In the genomic region with DNA sequence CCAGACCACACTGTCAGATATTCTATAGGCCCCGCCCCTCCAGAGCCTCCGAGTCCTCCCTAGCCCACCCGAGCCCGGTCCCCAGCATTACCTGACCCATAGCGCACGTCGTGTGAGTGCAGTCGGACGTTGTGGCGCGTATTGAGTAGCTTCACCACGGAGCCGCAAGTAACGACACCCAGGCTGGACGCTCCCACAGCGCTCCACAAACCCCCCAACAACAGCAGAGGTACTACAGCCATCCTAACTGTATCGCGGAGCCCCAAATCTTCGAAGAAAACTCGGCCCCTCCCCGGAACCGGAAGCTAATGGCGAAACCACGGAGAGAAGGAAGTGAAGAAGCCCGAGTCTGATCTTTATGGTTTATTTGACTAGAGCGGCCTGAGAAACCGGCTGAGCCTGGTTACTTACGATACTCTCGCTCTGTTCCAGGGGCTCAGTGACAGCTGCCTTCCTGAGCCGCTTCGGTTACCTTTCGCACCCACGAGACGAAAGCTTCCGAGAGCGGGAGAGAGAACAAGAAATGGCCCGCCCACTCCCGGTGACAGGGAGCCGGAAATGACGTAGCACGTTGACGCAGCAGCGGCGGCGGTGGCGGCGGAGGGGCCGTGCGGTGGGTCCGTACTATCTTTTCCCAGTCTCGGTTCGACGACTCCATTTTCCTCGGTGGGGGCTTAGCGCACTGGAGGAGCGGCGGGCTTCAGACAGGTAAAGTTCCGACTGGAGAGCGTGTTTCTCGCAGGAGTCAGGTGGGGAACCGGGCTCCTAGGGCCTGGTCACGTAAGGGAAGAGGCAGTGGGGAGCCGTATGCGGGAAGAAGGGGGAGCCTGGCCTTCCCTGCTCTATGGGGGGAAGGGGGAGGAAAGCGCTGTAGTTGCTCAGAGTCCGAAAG, we compare ENCODE assay signal across 8 cellular contexts. TPM values are rescaled to one million over a fixed set of nuclear protein-coding genes. Genes with fewer than 3 reads are reported as not detected.
DNase-seq lines count a peak whose midpoint lies in the region; ATAC-seq and TF ChIP-seq lines count a peak whose summit lies in the region.

A gene with protein sequence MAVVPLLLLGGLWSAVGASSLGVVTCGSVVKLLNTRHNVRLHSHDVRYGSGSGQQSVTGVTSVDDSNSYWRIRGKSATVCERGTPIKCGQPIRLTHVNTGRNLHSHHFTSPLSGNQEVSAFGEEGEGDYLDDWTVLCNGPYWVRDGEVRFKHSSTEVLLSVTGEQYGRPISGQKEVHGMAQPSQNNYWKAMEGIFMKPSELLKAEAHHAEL (minus strand): TSS at position 272 of the 892 bp plus-strand sequence. CDS start 30 bp downstream, at position 242.
A gene (plus strand): TSS at position 571 of the 892 bp plus-strand sequence. CDS start 11,197 bp downstream, outside the sequence.

- H3K4me2 ChIP-seq in IMR-90 (ENCODE audit: low read depth, low read length) (peak within 1 kb of the TSS; percentile 96), OCI-LY7 (ENCODE audit: low read length) (peak within 1 kb of the TSS; percentile 84)

- TF ChIP-seq CTCF in IMR-90 (conservative IDR thresholded peaks at IDR 0.05; ENCODE audit: low read depth, low read length) (no peak), OCI-LY7 (conservative IDR thresholded peaks at IDR 0.05; ENCODE audit: low read length) (no peak), mucosa of descending colon (IDR thresholded peaks at IDR 0.05) (no peak)

- H2BK20ac ChIP-seq in IMR-90 (ENCODE audit: low read depth, low read length), result peak within 1 kb of the TSS; percentile 91

- intact Hi-C loops in IMR-90 (cut with micrococcal nuclease) (loop anchor here (1.0 kb wide), 1 partner anchor 16 kb away; no protein-coding TSS in a partner anchor), OCI-LY7 (cut with micrococcal nuclease; ENCODE audit: unreplicated experiment) (no loop called here), mucosa of descending colon (cut with DNase I, micrococcal nuclease) (no loop called here)

- no peaks in the 10 kb centered on the region for H3K27me3 ChIP-seq in IMR-90 (ENCODE audit: control insufficient read depth, insufficient read depth, low read length)

- peak within 1 kb of the TSS; percentile 99 for H2BK120ac ChIP-seq in IMR-90 (ENCODE audit: low read depth, low read length)

- dilution Hi-C loops in IMR-90 (cut with HindIII; ENCODE audit: low sequenced_read_pairs, unreplicated experiment), result no loop called here

- WGBS in IMR-90 (ENCODE audit: extremely low coverage in 2 of 2, insufficient read length in 1 of 2), 2 experiments, result 1% methylated on average over 35 of the region's 66 CpGs; no CpG with 5 or more reads in 1 of the 2 experiments

- peak within 1 kb of the TSS; percentile 97 for H3K18ac ChIP-seq in IMR-90 (ENCODE audit: low read depth, low read length)

- H3K9me1 ChIP-seq in IMR-90 (ENCODE audit: insufficient read depth, low read length), result peaks cover 12% of the 10 kb centered on the region

- peak within 1 kb of the TSS; percentile 94 to 100 for H4K8ac ChIP-seq in IMR-90 (ENCODE audit: low read depth in 2 of 2, low read length in 2 of 2)

- H2AFZ ChIP-seq in IMR-90 (replicated peaks; ENCODE audit: low read length, poor library complexity), result peak within 1 kb of the TSS; percentile 93
- H2AFZ ChIP-seq in OCI-LY7 (ENCODE audit: low read length), result peak within 1 kb of the TSS; percentile 85

- no peaks in the 10 kb centered on the region for H3K9me2 ChIP-seq in OCI-LY7 (ENCODE audit: insufficient read depth, low read length)

- peak within 1 kb of the TSS; percentile 90 for H2AK9ac ChIP-seq in IMR-90 (replicated peaks; ENCODE audit: low read depth, low read length, poor library complexity)

- no peaks in the 10 kb centered on the region for H3K9me3 ChIP-seq in IMR-90 (ENCODE audit: control insufficient read depth, insufficient read depth, low read length)
- H3K9me3 ChIP-seq in OCI-LY7 (ENCODE audit: low read length), result peaks cover 2% of the 10 kb centered on the region; the same call in 1 of the 2 replicates
- no peaks in the 10 kb centered on the region for H3K9me3 ChIP-seq in mucosa of descending colon

- peak within 1 kb of the TSS; percentile 100 for H3K4ac ChIP-seq in IMR-90 (ENCODE audit: low read depth, low read length)

- CTCF ChIA-PET in IMR-90 (lab: Yijun Ruan, JAX) (interaction anchor here (1.3 to 1.5 kb wide), 2 partner anchors 10 to 15 kb away, joined by 3 to 6 read pairs; no protein-coding TSS in a partner anchor), OCI-LY7 (lab: Charles Lee; ENCODE audit: unreplicated experiment) (interaction anchor here (0.6 to 1.9 kb wide), 3 partner anchors 17 to 120 kb away, joined by 3 to 13 read pairs (median 3); a partner anchor contains a TSS)

- H3K4me3 ChIP-seq in IMR-90 (ENCODE audit: insufficient read depth, low read depth, low read length) (peak within 1 kb of the TSS; percentile 73), OCI-LY7 (ENCODE audit: low read depth, low read length, poor library complexity, severe bottlenecking) (peak within 1 kb of the TSS; percentile 95), mucosa of descending colon (peak within 1 kb of the TSS; percentile 85)

- in situ Hi-C loops in IMR-90 (cut with MboI; ENCODE audit: low sequenced_read_pairs), result no loop called here

- POLR2A ChIA-PET in IMR-90 (lab: Charles Lee; ENCODE audit: unreplicated experiment) (interaction anchor here (0.8 to 1.2 kb wide), 4 partner anchors 9 to 29 kb away, joined by 4 to 6 read pairs (median 4); no protein-coding TSS in a partner anchor), OCI-LY7 (lab: Charles Lee) (interaction anchor here (0.7 to 3.1 kb wide), 12 partner anchors 10 to 111 kb away, joined by 3 to 17 read pairs (median 4); a partner anchor contains a TSS)

- peak within 1 kb of the TSS; percentile 99 for H4K91ac ChIP-seq in IMR-90 (ENCODE audit: insufficient read depth, low read depth, low read length)

- ATAC-seq in GM21526 (IDR thresholded peaks at IDR 0.05; ENCODE audit: low FRiP score, unreplicated experiment) (peak; percentile 69), IMR-90 (ENCODE audit: low read depth) (peak; percentile 88), mucosa of descending colon (peak; percentile 97)

- H4K20me1 ChIP-seq in IMR-90 (ENCODE audit: insufficient read depth, low read length) (peaks cover 55% of the 10 kb centered on the region), OCI-LY7 (ENCODE audit: insufficient read depth, low read length) (peaks cover 3% of the 10 kb centered on the region; the same call in 1 of the 2 replicates)

- peak within 1 kb of the TSS; percentile 89 for H2AK5ac ChIP-seq in IMR-90 (ENCODE audit: low read depth, low read length)

- peaks cover 62% of the 10 kb centered on the region for H3K79me2 ChIP-seq in OCI-LY7 (ENCODE audit: insufficient read depth, low read depth, low read length)

- peaks cover 19% of the 10 kb centered on the region for H3K36me3 ChIP-seq in IMR-90 (ENCODE audit: control insufficient read depth, insufficient read depth, low read length)
- peaks cover 57% of the 10 kb centered on the region for H3K36me3 ChIP-seq in OCI-LY7 (ENCODE audit: insufficient read depth, low read length)
- H3K36me3 ChIP-seq in mucosa of descending colon (ENCODE audit: low read depth), result peaks cover 4% of the 10 kb centered on the region

- peak within 1 kb of the TSS; percentile 100 for H3K14ac ChIP-seq in IMR-90 (replicated peaks; ENCODE audit: low read depth, low read length)

- H2BK15ac ChIP-seq in IMR-90 (ENCODE audit: low read depth, low read length), result peak within 1 kb of the TSS; percentile 99

- BruUV-seq in IMR-90 (replicated peaks; lab: Mats Ljungman, UMichigan), result TSS peak; percentile 77
- no TSS peak for BruUV-seq in OCI-LY7 (replicated peaks; lab: Mats Ljungman, UMichigan)

- peak; percentile 96 for TF ChIP-seq POLR2A in IMR-90 (IDR thresholded peaks at IDR 0.05; ENCODE audit: low read depth, low read length)

- peak within 1 kb of the TSS; percentile 99 for H3K23ac ChIP-seq in IMR-90 (ENCODE audit: low read depth, low read length)

- TF ChIP-seq RAD21 in IMR-90 (IDR thresholded peaks at IDR 0.05; ENCODE audit: low read length), result no peak

- DNase-seq in DMS114 treated with DMSO at 0.1 percent for 48 hours (lab: John Stamatoyannopoulos, UW; ENCODE audit: unreplicated experiment) (peak; percentile 89), IMR-90 (peak; percentile 81), OCI-LY7 (ENCODE audit: low spot score) (peak; percentile 90), activated T-cell treated with anti-CD3 and anti-CD28 coated beads for 1 hour (ENCODE audit: low read depth) (peak; percentile 90), epidermal melanocyte (ENCODE audit: insufficient read length, low spot score) (peak; percentile 92), mucosa of descending colon (peak; percentile 90 to 94 (median 91))
- peak; percentile 93 for DNase-seq in stimulated activated CD8-positive, alpha-beta memory T cell treated with anti-CD3 and anti-CD28 coated beads, Interleukin-4, amount 100 ng/mL, for 24 hours (ENCODE audit: low read depth)

- H3K27ac ChIP-seq in IMR-90 (ENCODE audit: insufficient read depth, low read length) (peak within 1 kb of the TSS; percentile 99), OCI-LY7 (ENCODE audit: low read depth, low read length, poor library complexity, severe bottlenecking) (peak within 1 kb of the TSS; percentile 88)

- H2BK5ac ChIP-seq in IMR-90 (ENCODE audit: low read depth, low read length, poor library complexity, severe bottlenecking), result peak within 1 kb of the TSS; percentile 97

- peak within 1 kb of the TSS; percentile 99 for H3K9ac ChIP-seq in IMR-90 (ENCODE audit: low read depth, low read length)

- peaks cover 11 to 64% of the 10 kb centered on the region in 2 experiments; a peak in 3 of 4 replicates for H3K79me1 ChIP-seq in IMR-90 (ENCODE audit: low read depth in 1 of 2, low read length in 2 of 2)

- H3K4me1 ChIP-seq in IMR-90 (ENCODE audit: control insufficient read depth, insufficient read depth, low read length) (peaks cover 2% of the 10 kb centered on the region; the same call in 1 of the 2 replicates), OCI-LY7 (ENCODE audit: insufficient read depth, low read length, poor library complexity, severe bottlenecking) (peaks cover 22% of the 10 kb centered on the region), mucosa of descending colon (ENCODE audit: low read depth) (peaks cover 32% of the 10 kb centered on the region)

- peak within 1 kb of the TSS; percentile 100 for H3K56ac ChIP-seq in IMR-90 (ENCODE audit: extremely low read depth, insufficient read depth, low read length)

- peak within 1 kb of the TSS; percentile 99 for H4K5ac ChIP-seq in IMR-90 (ENCODE audit: low read depth, low read length)

RNA-seq across cellular contexts. Expression of the first gene that starts in this region (rescaled TPM):
- total RNA-seq in IMR-90 (2012; rRNA removed) (79.2 and 81.7 TPM in 2 replicates), OCI-LY7 (2022) (32.9 and 38.6 TPM in 2 replicates), mucosa of descending colon (10 to 100 TPM; 55.0 to 67.5 (median 56.3) TPM)
- 76.0 and 80.8 TPM in 2 replicates for polyA plus RNA-seq in IMR-90 (2012; rRNA removed)
- 67.2 and 90.4 TPM in 2 replicates for polyA plus RNA-seq in IMR-90 (2012; cell fraction: cytosol; rRNA removed)
- 22.7 and 43.7 TPM in 2 replicates for polyA plus RNA-seq in IMR-90 (2012; cell fraction: nucleus; rRNA removed; ENCODE audit: low replicate concordance)
- 31.2 and 31.8 TPM in 2 replicates for total RNA-seq in OCI-LY7 (2014; rRNA removed; shearing (Covaris generic))

RNA-seq across cellular contexts. Expression of the second gene that starts in this region (rescaled TPM):
- 44.8 and 45.0 TPM in 2 replicates for total RNA-seq in IMR-90 (2012; rRNA removed)
- polyA plus RNA-seq in IMR-90 (2012; rRNA removed), result 40.0 and 41.4 TPM in 2 replicates
- polyA plus RNA-seq in IMR-90 (2012; cell fraction: cytosol; rRNA removed), result 18.2 and 20.2 TPM in 2 replicates
- polyA plus RNA-seq in IMR-90 (2012; cell fraction: nucleus; rRNA removed; ENCODE audit: low replicate concordance), result 66.1 and 72.1 TPM in 2 replicates
- total RNA-seq in OCI-LY7 (2014; rRNA removed; shearing (Covaris generic)), result 32.1 and 33.7 TPM in 2 replicates
- total RNA-seq in OCI-LY7 (2022), result 70.4 and 76.5 TPM in 2 replicates
- total RNA-seq in mucosa of descending colon, result 10 to 100 TPM; 47.8 to 97.7 (median 60.7) TPM

Comparison
In these comparisons a context has a peak if more than half of its experiments do, and no peak if none do; other contexts are left out.
1. Peak in every context shown above with its lines: DNase-seq, ATAC-seq, H3K4me3 ChIP-seq and H3K27ac ChIP-seq.